In the genomic region with DNA sequence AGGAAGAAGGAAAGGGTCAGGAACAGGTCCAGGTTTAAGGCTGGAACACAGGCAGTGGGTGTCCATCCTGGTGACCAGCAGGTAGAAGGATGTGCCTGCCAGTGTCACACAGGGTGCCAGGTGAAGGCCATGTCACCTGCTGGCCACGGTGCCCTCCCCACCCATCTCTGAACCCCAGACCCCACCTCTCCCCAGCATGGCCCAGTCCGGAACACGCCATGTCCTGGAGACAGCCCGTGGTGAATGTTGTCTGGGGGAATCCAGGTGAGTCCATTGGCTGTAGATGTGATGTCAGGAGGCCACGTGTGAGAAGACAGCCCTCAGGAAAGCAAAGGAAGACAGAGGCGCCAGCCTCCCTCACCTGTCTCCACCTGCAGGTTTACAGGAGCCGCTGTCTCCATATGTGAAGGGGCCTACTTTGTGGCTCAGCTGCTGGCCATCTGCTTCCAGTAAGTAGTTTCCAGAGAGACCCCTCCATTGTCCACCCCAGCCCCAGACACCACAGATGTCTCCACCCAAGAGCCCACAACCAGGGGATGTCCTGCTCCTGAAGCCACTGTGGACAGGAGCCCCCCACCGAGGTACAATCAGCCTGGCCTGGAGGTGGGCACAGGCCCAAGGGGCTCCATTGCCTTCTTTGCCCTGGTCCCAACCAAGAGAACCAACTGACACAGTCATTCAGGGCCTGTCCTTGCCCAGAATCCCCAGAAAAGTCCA, we compare ENCODE assay signal across 15 cellular contexts. TPM values are rescaled to one million over a fixed set of nuclear protein-coding genes. Genes with fewer than 3 reads are reported as not detected.
DNase-seq lines count a peak whose midpoint lies in the region; ATAC-seq, FAIRE-seq and TF ChIP-seq lines count a peak whose summit lies in the region.
"Had no signal": no experiment of that assay in that cellular context is flagged by ENCODE, and none has a peak within 500 bp of the region (broad histone marks: within the 10 kb centered on the region; RNA-seq: fewer than 3 reads in every experiment).

No MANE protein-coding gene starts in this region.

- H2AFZ ChIP-seq in osteoblast (ENCODE audit: low read length): no peak overlapping the region

- peaks cover 12% of the 10 kb centered on the region for H3K4me1 ChIP-seq in osteoblast (ENCODE audit: insufficient read depth, low read length)

- peak overlapping the region in 1 of 2 donors; percentile 33 for H3K27ac ChIP-seq in coronary artery
- no peak overlapping the region for H3K27ac ChIP-seq in osteoblast (ENCODE audit: low read depth, low read length)
- H3K27ac ChIP-seq: RWPE1 had no signal

- DNase-seq in cardiac septum (ENCODE audit: low spot score): peak; percentile 63
- DNase-seq in left cardiac atrium: no peak
- peak; percentile 66 for DNase-seq in coronary artery (ENCODE audit: low spot score)
- DNase-seq in osteoblast (ENCODE audit: insufficient read length, low spot score, missing footprints): peak; percentile 30
- DNase-seq in urothelium cell line (ENCODE audit: low spot score): no peak
- no peak for DNase-seq in NCI-H187 treated with DMSO at 0.1 percent for 48 hours (lab: John Stamatoyannopoulos, UW)
- no peak for DNase-seq in SKM-1 treated with dmso at 0.1 percent for 144 hours (lab: John Stamatoyannopoulos, UW; ENCODE audit: unreplicated experiment)
- DNase-seq in NCI-H2107 treated with DMSO at 0.1 percent for 48 hours (lab: John Stamatoyannopoulos, UW; ENCODE audit: unreplicated experiment): no peak
- DNase-seq: MM.1S, SHP77 treated with DMSO at 0.1 percent for 48 hours had no signal

- H3K36me3 ChIP-seq in osteoblast (ENCODE audit: insufficient read depth, low read length): no peaks in the 10 kb centered on the region

- H3K4me3 ChIP-seq in coronary artery (no peak overlapping the region), osteoblast (ENCODE audit: insufficient read depth, low read length) (no peak overlapping the region)
- H3K4me3 ChIP-seq: K562 had no signal

- no peaks in the 10 kb centered on the region for H3K79me2 ChIP-seq in osteoblast (ENCODE audit: insufficient read depth, low read length)

- H3K9me3 ChIP-seq in osteoblast (ENCODE audit: low read depth, low read length): no peaks in the 10 kb centered on the region

- H3K4me2 ChIP-seq in osteoblast (ENCODE audit: insufficient read depth, low read length): no peak overlapping the region

- H4K20me1 ChIP-seq in osteoblast (ENCODE audit: insufficient read depth, low read length): no peaks in the 10 kb centered on the region

- intact Hi-C loops in cardiac septum (cut with DNase I): loop anchor here (1.0 to 5.0 kb wide), 2 partner anchors 44 to 61 kb away; no protein-coding TSS in a partner anchor
- intact Hi-C loops in left cardiac atrium (cut with DNase I): loop anchor here (1.0 to 5.0 kb wide), 2 partner anchors 41 to 43 kb away; no protein-coding TSS in a partner anchor

- FAIRE-seq in urothelium cell line (lab: Jason Lieb, UNC): peak; percentile 69
- FAIRE-seq: H54 had no signal

- no peaks in the 10 kb centered on the region for H3K27me3 ChIP-seq in osteoblast (ENCODE audit: insufficient read depth, low read length)

- no peak for ATAC-seq in left cardiac atrium

- TF ChIP-seq CTCF in coronary artery (IDR thresholded peaks at IDR 0.05) (no peak), osteoblast (IDR thresholded peaks at IDR 0.05; ENCODE audit: extremely low read depth, low read depth, low read length) (no peak)

RNA-seq across cellular contexts. Expression of gene TMEM72, which starts 20.6 kb away (rescaled TPM):
- total RNA-seq in cardiac septum (not detected), left cardiac atrium (under 1 TPM; 0.21 to 0.27 TPM), osteoblast (not detected in 2 replicates)
- total RNA-seq: A172, HFFc6, K562 had no signal

RNA-seq across cellular contexts. Expression of gene RASSF4, which starts 27.8 kb away (rescaled TPM):
- 47.5 TPM for total RNA-seq in cardiac septum
- total RNA-seq in left cardiac atrium: 10 to 100 TPM; 48.9 to 71.5 TPM
- 2.9 and 4.0 TPM in 2 replicates for total RNA-seq in osteoblast

RNA-seq across cellular contexts. Expression of gene DEPP1, which starts 46.8 kb away (rescaled TPM):
- total RNA-seq in cardiac septum (45.5 TPM), left cardiac atrium (10 to 100 TPM; 36.7 to 49.2 TPM), osteoblast (43.6 and 87.6 TPM in 2 replicates)

Comparison
In these comparisons a context has a peak if more than half of its experiments do, and no peak if none do; other contexts are left out.
1. DNase-seq: peak in cardiac septum (single experiment), coronary artery (single experiment) and osteoblast (single experiment); none in left cardiac atrium (single experiment), urothelium cell line (single experiment), NCI-H187 treated with DMSO at 0.1 percent for 48 hours (single experiment), SKM-1 treated with dmso at 0.1 percent for 144 hours (single experiment) and NCI-H2107 treated with DMSO at 0.1 percent for 48 hours (single experiment).